Comparison of ENCODE assay signal across 18 cellular contexts in genomic region chr18:63096327-63096874, GRCh38.
DNase-seq lines count a peak whose midpoint lies in the region; ATAC-seq and TF ChIP-seq lines count a peak whose summit lies in the region.
"Had no signal": no experiment of that assay in that cellular context is flagged by ENCODE, and none has a peak within 500 bp of the region (broad histone marks: within the 10 kb centered on the region; RNA-seq: fewer than 3 reads in every experiment).

No MANE protein-coding gene starts in this region.

- CTCF ChIA-PET in A673 (lab: Charles Lee), result no interaction called here
- CTCF ChIA-PET in HEK293 (lab: Yijun Ruan, JAX), result interaction anchor here (0.5 to 2.1 kb wide), 11 partner anchors 11 to 475 kb away, joined by 3 to 8 read pairs (median 4); no protein-coding TSS in a partner anchor

- no peaks in the 10 kb centered on the region for H3K27me3 ChIP-seq in A673 (replicated peaks; ENCODE audit: insufficient read depth, low read depth, low read length, poor library complexity)

- H3K4me1 ChIP-seq in A673 (ENCODE audit: insufficient read depth, low read length, poor library complexity, severe bottlenecking) (peaks cover 14% of the 10 kb centered on the region), HEK293 (ENCODE audit: control insufficient read depth, insufficient read depth, low read length) (peaks cover 18% of the 10 kb centered on the region)

- no peaks in the 10 kb centered on the region for H3K36me3 Mint-ChIP-seq in mesothelial cell of epicardium
- no peaks in the 10 kb centered on the region for H3K36me3 Mint-ChIP-seq in effector memory CD8-positive, alpha-beta T cell (ENCODE audit: insufficient read depth)
- H3K36me3 Mint-ChIP-seq: CD14-positive monocyte; CD8-positive, alpha-beta memory T cell had no signal

- BruUV-seq in A673 (replicated peaks; lab: Mats Ljungman, UMichigan), result no TSS peak

- POLR2A ChIA-PET in A673 (lab: Charles Lee; ENCODE audit: low non-redundant PET), result no interaction called here
- POLR2A ChIA-PET in HEK293 (lab: Yijun Ruan, JAX), result no interaction called here

- no peaks in the 10 kb centered on the region for H3K9me3 Mint-ChIP-seq in mesothelial cell of epicardium
- no peaks in the 10 kb centered on the region for H3K9me3 Mint-ChIP-seq in effector memory CD8-positive, alpha-beta T cell
- H3K9me3 Mint-ChIP-seq: CD8-positive, alpha-beta memory T cell; IgD-negative memory B cell had no signal

- H3K4me3 ChIP-seq in A673 (ENCODE audit: low read depth, low read length, poor library complexity, severe bottlenecking) (no peak overlapping the region), HEK293 (ENCODE audit: low read depth, low read length) (no peak overlapping the region)
- H3K4me3 ChIP-seq: GM12878 had no signal

- no peak overlapping the region for H3K27ac ChIP-seq in A673 (ENCODE audit: low read depth, low read length, poor library complexity, severe bottlenecking)
- H3K27ac ChIP-seq in HEK293 (ENCODE audit: extremely low read depth, low read depth, low read length), result no peak overlapping the region

- DNase-seq in A673 (ENCODE audit: low spot score), result peak; percentile 29
- peak; percentile 31 for DNase-seq in COLO829 (ENCODE audit: low spot score)
- no peak for DNase-seq in mesothelial cell of epicardium (ENCODE audit: low spot score in 2 of 2, unreplicated experiment in 2 of 2)
- no peak for DNase-seq in NCI-H1092 (lab: John Stamatoyannopoulos, UW)
- no peak for DNase-seq in inferior parietal cortex (ENCODE audit: extremely low spot score)
- DNase-seq in effector memory CD8-positive, alpha-beta T cell, result no peak
- DNase-seq: 8988T; ACHN; Calu3; CD8-positive, alpha-beta memory T cell; DMS 273 treated with DMSO at 0.1 percent for 48 hours; KG1 had no signal

- no peak for ATAC-seq in HG03457 (IDR thresholded peaks at IDR 0.05; ENCODE audit: unreplicated experiment)
- ATAC-seq in effector memory CD8-positive, alpha-beta T cell (replicated peaks), result no peak
- ATAC-seq: HCT116 had no signal

- no peaks in the 10 kb centered on the region for H3K9me3 ChIP-seq in A673 (ENCODE audit: low read depth, low read length, poor library complexity, severe bottlenecking)
- H3K9me3 ChIP-seq in HEK293 (ENCODE audit: control insufficient read depth, insufficient read depth, low read depth, low read length), result no peaks in the 10 kb centered on the region

- H3K36me3 ChIP-seq in A673 (ENCODE audit: insufficient read depth, low read length, poor library complexity, severe bottlenecking) (no peaks in the 10 kb centered on the region), HEK293 (ENCODE audit: control insufficient read depth in 2 of 2, insufficient read depth in 1 of 2, low read length in 2 of 2) (no peaks in the 10 kb centered on the region)

- H3K27ac Mint-ChIP-seq in mesothelial cell of epicardium, result peak overlapping the region; percentile 64
- no peak overlapping the region for H3K27ac Mint-ChIP-seq in effector memory CD8-positive, alpha-beta T cell
- H3K27ac Mint-ChIP-seq: CD14-positive monocyte, IgD-negative memory B cell had no signal

- no peak for TF ChIP-seq CTCF in A673 (conservative IDR thresholded peaks at IDR 0.05; ENCODE audit: low read depth, low read length)
- no peak for TF ChIP-seq CTCF in HEK293 (tag by site-specific recombination; IDR thresholded peaks at IDR 0.05)
- no peak for TF ChIP-seq CTCF in mesothelial cell of epicardium (IDR thresholded peaks at IDR 0.05; ENCODE audit: unreplicated experiment)

- intact Hi-C loops in A673 (cut with micrococcal nuclease; ENCODE audit: unreplicated experiment), result no loop called here

- no peak overlapping the region for H3K4me3 Mint-ChIP-seq in mesothelial cell of epicardium
- H3K4me3 Mint-ChIP-seq in effector memory CD8-positive, alpha-beta T cell, result no peak overlapping the region
- H3K4me3 Mint-ChIP-seq: CD14-positive monocyte; CD8-positive, alpha-beta memory T cell; IgD-negative memory B cell had no signal

- H3K27me3 Mint-ChIP-seq in mesothelial cell of epicardium (ENCODE audit: low read depth), result no peaks in the 10 kb centered on the region
- no peaks in the 10 kb centered on the region for H3K27me3 Mint-ChIP-seq in effector memory CD8-positive, alpha-beta T cell

- peaks cover 36% of the 10 kb centered on the region for H3K4me1 Mint-ChIP-seq in mesothelial cell of epicardium
- H3K4me1 Mint-ChIP-seq in effector memory CD8-positive, alpha-beta T cell (ENCODE audit: low read depth in 2 of 2), result peaks cover 29 to 38% of the 10 kb centered on the region in 2 donors

TF ChIP-seq in HEK293, 187 proteins besides CTCF, POLR2A, EP300 and RAD21:
- TF ChIP-seq ZBTB6 (tag by site-specific recombination; IDR thresholded peaks at IDR 0.05) (no peak), ZNF169 (tag by site-specific recombination; IDR thresholded peaks at IDR 0.05) (no peak), ZNF558 (tag by site-specific recombination; IDR thresholded peaks at IDR 0.05) (no peak), GLIS1 (tag by site-specific recombination; IDR thresholded peaks at IDR 0.05) (0 out of 2 replicates have a peak, but pooled peaks have one; percentile 8), ZNF366 (tag by site-specific recombination; conservative IDR thresholded peaks at IDR 0.05) (peak; percentile 58), ZNF707 (tag by site-specific recombination; IDR thresholded peaks at IDR 0.05) (no peak), ZNF600 (tag by site-specific recombination; IDR thresholded peaks at IDR 0.05) (no peak), ZNF560 (tag by site-specific recombination; IDR thresholded peaks at IDR 0.05; ENCODE audit: borderline replicate concordance) (no peak), ZIC2 (tag by site-specific recombination; IDR thresholded peaks at IDR 0.05) (no peak), ZNF112 (tag by site-specific recombination; IDR thresholded peaks at IDR 0.05) (no peak), ZSCAN16 (tag by site-specific recombination; IDR thresholded peaks at IDR 0.05) (no peak), ZNF654 (tag by site-specific recombination; IDR thresholded peaks at IDR 0.05; ENCODE audit: low read depth) (no peak), ZNF140 (tag by site-specific recombination; IDR thresholded peaks at IDR 0.05) (no peak), KLF16 (tag by site-specific recombination; IDR thresholded peaks at IDR 0.05) (no peak), ZNF473 (tag by site-specific recombination; IDR thresholded peaks at IDR 0.05) (no peak), ZNF561 (tag by site-specific recombination; IDR thresholded peaks at IDR 0.05; ENCODE audit: borderline replicate concordance) (no peak), KLF8 (tag by site-specific recombination; IDR thresholded peaks at IDR 0.05) (peak; percentile 50), ZNF311 (tag by site-specific recombination; IDR thresholded peaks at IDR 0.05; ENCODE audit: borderline replicate concordance) (no peak), ZNF510 (tag by site-specific recombination; IDR thresholded peaks at IDR 0.05; ENCODE audit: insufficient replicate concordance) (no peak), ZNF792 (tag by site-specific recombination; IDR thresholded peaks at IDR 0.05) (no peak), ZNF629 (tag by site-specific recombination; IDR thresholded peaks at IDR 0.05) (peak; percentile 58; the same call in 1 of the 2 replicates), ZNF223 (tag by site-specific recombination; IDR thresholded peaks at IDR 0.05) (no peak), ZSCAN30 (tag by site-specific recombination; IDR thresholded peaks at IDR 0.05) (no peak), KLF1 (tag by site-specific recombination; IDR thresholded peaks at IDR 0.05) (no peak), MZF1 (tag by site-specific recombination; IDR thresholded peaks at IDR 0.05; ENCODE audit: borderline replicate concordance) (no peak), WT1 (tag by site-specific recombination; IDR thresholded peaks at IDR 0.05) (peak; percentile 25; the same call in 1 of the 2 replicates)
- TF ChIP-seq, protein P1, sequence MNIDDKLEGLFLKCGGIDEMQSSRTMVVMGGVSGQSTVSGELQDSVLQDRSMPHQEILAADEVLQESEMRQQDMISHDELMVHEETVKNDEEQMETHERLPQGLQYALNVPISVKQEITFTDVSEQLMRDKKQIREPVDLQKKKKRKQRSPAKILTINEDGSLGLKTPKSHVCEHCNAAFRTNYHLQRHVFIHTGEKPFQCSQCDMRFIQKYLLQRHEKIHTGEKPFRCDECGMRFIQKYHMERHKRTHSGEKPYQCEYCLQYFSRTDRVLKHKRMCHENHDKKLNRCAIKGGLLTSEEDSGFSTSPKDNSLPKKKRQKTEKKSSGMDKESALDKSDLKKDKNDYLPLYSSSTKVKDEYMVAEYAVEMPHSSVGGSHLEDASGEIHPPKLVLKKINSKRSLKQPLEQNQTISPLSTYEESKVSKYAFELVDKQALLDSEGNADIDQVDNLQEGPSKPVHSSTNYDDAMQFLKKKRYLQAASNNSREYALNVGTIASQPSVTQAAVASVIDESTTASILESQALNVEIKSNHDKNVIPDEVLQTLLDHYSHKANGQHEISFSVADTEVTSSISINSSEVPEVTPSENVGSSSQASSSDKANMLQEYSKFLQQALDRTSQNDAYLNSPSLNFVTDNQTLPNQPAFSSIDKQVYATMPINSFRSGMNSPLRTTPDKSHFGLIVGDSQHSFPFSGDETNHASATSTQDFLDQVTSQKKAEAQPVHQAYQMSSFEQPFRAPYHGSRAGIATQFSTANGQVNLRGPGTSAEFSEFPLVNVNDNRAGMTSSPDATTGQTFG (tag by site-specific recombination; IDR thresholded peaks at IDR 0.05; ENCODE audit: borderline replicate concordance), result no peak

Comparison
In these comparisons a context has a peak if more than half of its experiments do, and no peak if none do; other contexts are left out.
1. DNase-seq: peak in A673 (single experiment) and COLO829 (single experiment); none in mesothelial cell of epicardium (0 of 2), NCI-H1092 (single experiment), inferior parietal cortex (single experiment) and effector memory CD8-positive, alpha-beta T cell (0 of 3).